Comparison of ENCODE assay signal across 24 cellular contexts in genomic region chr2:79799744-79800143, GRCh38.
"Had no signal": no experiment of that assay in that cellular context is flagged by ENCODE, and none has a peak within 500 bp of the region (broad histone marks: within the 10 kb centered on the region; RNA-seq: fewer than 3 reads in every experiment).

No MANE protein-coding gene starts in this region.

- DNase-seq: activated CD4-positive, alpha-beta memory T cell treated with anti-CD3 and anti-CD28 coated beads, Interleukin-2, amount 10 ng/mL, durations not matched to agents 7 days and 5 days; activated CD4-positive, alpha-beta T cell treated with anti-CD3 and anti-CD28 coated beads for 1 hour; activated CD4-positive, alpha-beta T cell treated with anti-CD3 and anti-CD28 coated beads, Interleukin-2, amount 10 ng/mL, durations not matched to agents 7 days and 5 days; activated CD8-positive, alpha-beta memory T cell treated with anti-CD3 and anti-CD28 coated beads, Interleukin-2, amount 50 U/mL, for 48 hours; activated naive CD8-positive, alpha-beta T cell treated with anti-CD3 and anti-CD28 coated beads, Interleukin-2, amount 50 U/mL, for 24 hours; activated T-cell treated with anti-CD3 and anti-CD28 coated beads, Interleukin-2, amount 50 U/mL, for 24 hours; amygdala; caudate nucleus; cortex of kidney; effector memory CD8-positive, alpha-beta T cell; erythroblast; heart left ventricle; immature natural killer cell; kidney; left colon; mammary epithelial cell; posterior cingulate gyrus; right lobe of liver; stimulated activated CD4-positive, alpha-beta T cell treated with anti-CD3 and anti-CD28 coated beads, Interleukin-2, amount 100 ng/mL, for 48 hours; stimulated activated naive CD8-positive, alpha-beta T cell treated with anti-CD3 and anti-CD28 coated beads, Interleukin-15, Interleukin-2, amounts not matched to agents 100 U/mL and 50 U/mL, for 24 hours; T1000; testis; trophoblast cell had no signal

- ATAC-seq: activated naive CD8-positive, alpha-beta T cell treated with anti-CD3 and anti-CD28 coated beads, Interleukin-2, amount 50 U/mL, for 24 hours; effector memory CD8-positive, alpha-beta T cell; heart left ventricle; left colon; right lobe of liver; stimulated activated naive CD8-positive, alpha-beta T cell treated with anti-CD3 and anti-CD28 coated beads, Interleukin-15, Interleukin-2, amounts not matched to agents 100 U/mL and 50 U/mL, for 24 hours; WTC11 had no signal
